2 cellular contexts compared by ENCODE assay signal in the genomic region with DNA sequence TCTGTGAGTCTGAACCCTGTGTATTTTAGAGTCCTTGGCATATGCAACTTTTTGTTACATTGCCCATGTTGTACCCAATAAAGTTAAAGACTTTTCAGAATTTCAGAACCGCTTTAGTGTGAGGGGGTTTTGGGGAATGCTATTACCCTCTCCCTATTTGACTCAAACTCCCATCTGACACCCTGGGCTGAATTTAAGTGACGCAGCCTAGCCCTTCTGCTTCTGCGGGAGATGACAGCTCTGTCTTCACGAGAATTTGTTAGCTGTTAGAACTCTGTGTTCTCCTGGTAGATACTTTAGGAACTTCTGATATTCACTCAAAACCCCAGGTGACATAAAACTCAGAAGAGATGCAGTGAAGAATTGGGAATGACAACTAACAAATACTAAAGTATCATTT.
TF ChIP-seq lines count a peak whose summit lies in the region.

No MANE protein-coding gene starts in this region.

TF ChIP-seq in GM23338, 12 proteins besides CTCF, POLR2A, EP300 and RAD21 (continued from another document):
- TF ChIP-seq, protein P1, sequence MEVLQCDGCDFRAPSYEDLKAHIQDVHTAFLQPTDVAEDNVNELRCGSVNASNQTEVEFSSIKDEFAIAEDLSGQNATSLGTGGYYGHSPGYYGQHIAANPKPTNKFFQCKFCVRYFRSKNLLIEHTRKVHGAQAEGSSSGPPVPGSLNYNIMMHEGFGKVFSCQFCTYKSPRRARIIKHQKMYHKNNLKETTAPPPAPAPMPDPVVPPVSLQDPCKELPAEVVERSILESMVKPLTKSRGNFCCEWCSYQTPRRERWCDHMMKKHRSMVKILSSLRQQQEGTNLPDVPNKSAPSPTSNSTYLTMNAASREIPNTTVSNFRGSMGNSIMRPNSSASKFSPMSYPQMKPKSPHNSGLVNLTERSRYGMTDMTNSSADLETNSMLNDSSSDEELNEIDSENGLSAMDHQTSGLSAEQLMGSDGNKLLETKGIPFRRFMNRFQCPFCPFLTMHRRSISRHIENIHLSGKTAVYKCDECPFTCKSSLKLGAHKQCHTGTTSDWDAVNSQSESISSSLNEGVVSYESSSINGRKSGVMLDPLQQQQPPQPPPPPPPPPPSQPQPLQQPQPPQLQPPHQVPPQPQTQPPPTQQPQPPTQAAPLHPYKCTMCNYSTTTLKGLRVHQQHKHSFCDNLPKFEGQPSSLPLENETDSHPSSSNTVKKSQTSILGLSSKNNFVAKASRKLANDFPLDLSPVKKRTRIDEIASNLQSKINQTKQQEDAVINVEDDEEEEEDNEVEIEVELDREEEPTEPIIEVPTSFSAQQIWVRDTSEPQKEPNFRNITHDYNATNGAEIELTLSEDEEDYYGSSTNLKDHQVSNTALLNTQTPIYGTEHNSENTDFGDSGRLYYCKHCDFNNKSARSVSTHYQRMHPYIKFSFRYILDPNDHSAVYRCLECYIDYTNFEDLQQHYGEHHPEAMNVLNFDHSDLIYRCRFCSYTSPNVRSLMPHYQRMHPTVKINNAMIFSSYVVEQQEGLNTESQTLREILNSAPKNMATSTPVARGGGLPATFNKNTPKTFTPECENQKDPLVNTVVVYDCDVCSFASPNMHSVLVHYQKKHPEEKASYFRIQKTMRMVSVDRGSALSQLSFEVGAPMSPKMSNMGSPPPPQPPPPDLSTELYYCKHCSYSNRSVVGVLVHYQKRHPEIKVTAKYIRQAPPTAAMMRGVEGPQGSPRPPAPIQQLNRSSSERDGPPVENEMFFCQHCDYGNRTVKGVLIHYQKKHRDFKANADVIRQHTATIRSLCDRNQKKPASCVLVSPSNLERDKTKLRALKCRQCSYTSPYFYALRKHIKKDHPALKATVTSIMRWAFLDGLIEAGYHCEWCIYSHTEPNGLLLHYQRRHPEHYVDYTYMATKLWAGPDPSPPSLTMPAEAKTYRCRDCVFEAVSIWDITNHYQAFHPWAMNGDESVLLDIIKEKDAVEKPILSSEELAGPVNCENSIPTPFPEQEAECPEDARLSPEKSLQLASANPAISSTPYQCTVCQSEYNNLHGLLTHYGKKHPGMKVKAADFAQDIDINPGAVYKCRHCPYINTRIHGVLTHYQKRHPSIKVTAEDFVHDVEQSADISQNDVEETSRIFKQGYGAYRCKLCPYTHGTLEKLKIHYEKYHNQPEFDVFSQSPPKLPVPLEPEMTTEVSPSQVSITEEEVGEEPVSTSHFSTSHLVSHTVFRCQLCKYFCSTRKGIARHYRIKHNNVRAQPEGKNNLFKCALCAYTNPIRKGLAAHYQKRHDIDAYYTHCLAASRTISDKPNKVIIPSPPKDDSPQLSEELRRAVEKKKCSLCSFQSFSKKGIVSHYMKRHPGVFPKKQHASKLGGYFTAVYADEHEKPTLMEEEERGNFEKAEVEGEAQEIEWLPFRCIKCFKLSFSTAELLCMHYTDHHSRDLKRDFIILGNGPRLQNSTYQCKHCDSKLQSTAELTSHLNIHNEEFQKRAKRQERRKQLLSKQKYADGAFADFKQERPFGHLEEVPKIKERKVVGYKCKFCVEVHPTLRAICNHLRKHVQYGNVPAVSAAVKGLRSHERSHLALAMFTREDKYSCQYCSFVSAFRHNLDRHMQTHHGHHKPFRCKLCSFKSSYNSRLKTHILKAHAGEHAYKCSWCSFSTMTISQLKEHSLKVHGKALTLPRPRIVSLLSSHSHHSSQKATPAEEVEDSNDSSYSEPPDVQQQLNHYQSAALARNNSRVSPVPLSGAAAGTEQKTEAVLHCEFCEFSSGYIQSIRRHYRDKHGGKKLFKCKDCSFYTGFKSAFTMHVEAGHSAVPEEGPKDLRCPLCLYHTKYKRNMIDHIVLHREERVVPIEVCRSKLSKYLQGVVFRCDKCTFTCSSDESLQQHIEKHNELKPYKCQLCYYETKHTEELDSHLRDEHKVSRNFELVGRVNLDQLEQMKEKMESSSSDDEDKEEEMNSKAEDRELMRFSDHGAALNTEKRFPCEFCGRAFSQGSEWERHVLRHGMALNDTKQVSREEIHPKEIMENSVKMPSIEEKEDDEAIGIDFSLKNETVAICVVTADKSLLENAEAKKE (CRISPR knock-in tag; IDR thresholded peaks at IDR 0.05) = no peak

TF ChIP-seq in WTC11, 78 proteins besides CTCF, POLR2A, EP300 and RAD21 (continued from another document):
- TF ChIP-seq, protein P2, sequence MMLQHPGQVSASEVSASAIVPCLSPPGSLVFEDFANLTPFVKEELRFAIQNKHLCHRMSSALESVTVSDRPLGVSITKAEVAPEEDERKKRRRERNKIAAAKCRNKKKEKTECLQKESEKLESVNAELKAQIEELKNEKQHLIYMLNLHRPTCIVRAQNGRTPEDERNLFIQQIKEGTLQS (CRISPR knock-in tag; conservative IDR thresholded peaks at IDR 0.05) = no peak
- TF ChIP-seq FOXP1 (CRISPR knock-in tag; IDR thresholded peaks at IDR 0.05; ENCODE audit: borderline replicate concordance) = no peak
- TF ChIP-seq, protein P3, sequence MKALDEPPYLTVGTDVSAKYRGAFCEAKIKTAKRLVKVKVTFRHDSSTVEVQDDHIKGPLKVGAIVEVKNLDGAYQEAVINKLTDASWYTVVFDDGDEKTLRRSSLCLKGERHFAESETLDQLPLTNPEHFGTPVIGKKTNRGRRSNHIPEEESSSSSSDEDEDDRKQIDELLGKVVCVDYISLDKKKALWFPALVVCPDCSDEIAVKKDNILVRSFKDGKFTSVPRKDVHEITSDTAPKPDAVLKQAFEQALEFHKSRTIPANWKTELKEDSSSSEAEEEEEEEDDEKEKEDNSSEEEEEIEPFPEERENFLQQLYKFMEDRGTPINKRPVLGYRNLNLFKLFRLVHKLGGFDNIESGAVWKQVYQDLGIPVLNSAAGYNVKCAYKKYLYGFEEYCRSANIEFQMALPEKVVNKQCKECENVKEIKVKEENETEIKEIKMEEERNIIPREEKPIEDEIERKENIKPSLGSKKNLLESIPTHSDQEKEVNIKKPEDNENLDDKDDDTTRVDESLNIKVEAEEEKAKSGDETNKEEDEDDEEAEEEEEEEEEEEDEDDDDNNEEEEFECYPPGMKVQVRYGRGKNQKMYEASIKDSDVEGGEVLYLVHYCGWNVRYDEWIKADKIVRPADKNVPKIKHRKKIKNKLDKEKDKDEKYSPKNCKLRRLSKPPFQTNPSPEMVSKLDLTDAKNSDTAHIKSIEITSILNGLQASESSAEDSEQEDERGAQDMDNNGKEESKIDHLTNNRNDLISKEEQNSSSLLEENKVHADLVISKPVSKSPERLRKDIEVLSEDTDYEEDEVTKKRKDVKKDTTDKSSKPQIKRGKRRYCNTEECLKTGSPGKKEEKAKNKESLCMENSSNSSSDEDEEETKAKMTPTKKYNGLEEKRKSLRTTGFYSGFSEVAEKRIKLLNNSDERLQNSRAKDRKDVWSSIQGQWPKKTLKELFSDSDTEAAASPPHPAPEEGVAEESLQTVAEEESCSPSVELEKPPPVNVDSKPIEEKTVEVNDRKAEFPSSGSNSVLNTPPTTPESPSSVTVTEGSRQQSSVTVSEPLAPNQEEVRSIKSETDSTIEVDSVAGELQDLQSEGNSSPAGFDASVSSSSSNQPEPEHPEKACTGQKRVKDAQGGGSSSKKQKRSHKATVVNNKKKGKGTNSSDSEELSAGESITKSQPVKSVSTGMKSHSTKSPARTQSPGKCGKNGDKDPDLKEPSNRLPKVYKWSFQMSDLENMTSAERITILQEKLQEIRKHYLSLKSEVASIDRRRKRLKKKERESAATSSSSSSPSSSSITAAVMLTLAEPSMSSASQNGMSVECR (CRISPR knock-in tag; IDR thresholded peaks at IDR 0.05; ENCODE audit: borderline replicate concordance) = no peak
